8 cellular contexts compared by ENCODE assay signal in the genomic region with DNA sequence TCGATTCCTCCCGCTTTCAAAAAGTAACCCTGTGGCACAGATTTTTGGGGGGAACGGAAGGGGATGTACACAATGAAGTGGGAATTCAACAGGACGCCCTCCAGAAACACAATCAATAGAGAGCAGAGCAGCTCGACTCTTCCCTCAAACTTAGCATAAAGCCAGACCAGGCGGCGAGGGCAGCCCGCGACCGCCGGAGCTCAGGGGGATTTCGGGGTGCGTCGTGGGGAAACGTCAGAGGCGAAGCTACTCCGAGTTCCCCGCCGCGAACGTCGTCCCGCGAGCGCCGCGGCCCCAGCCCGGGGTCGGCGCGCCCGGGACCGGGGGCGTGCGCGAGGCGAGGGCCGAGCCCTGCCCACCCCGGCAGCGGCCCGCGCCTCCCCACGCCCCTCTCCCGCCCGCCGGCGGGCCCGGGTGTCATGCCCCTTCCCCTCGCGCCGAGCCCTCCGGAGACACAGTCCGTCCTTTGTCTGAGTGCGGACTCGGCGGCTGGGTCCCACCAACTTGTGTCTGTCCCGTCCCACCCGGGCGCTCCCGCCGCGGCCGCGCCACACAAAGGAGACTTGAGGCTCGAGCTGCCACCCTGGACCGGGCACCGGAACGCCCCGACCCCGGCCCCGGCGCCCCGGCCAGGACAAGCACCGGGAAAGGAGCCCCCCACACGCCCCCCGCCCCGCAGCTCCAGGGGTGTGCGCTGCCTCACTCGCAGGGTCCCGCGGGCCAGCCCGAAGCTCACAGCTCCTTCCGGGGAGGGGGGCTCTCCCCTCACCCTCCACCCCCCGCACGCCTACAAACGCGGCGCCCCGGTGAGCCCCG. TPM values are rescaled to one million over a fixed set of nuclear protein-coding genes. Genes with fewer than 3 reads are reported as not detected.
A peak's percentile ranks its signal among the peaks of the same experiment; 100 is the strongest.
DNase-seq lines count a peak whose midpoint lies in the region; ATAC-seq, FAIRE-seq and TF ChIP-seq lines count a peak whose summit lies in the region.

No MANE protein-coding gene starts in this region.

- peak overlapping the region; percentile 97 to 99 for H3K9ac ChIP-seq in K562 (ENCODE audit: insufficient read depth in 1 of 2, low read depth in 2 of 2, low read length in 2 of 2)

- H3K36me3 ChIP-seq in K562 (ENCODE audit: control insufficient read depth, insufficient read depth, low read length) = peaks cover 15% of the 10 kb centered on the region; the same call in 2 of the 3 replicates
- H3K36me3 ChIP-seq in small intestine (ENCODE audit: control insufficient read depth in 2 of 2, insufficient read depth in 2 of 2, low read length in 2 of 2) = no peaks in the 10 kb centered on the region

- peak overlapping the region; percentile 96 for H3K4me3 ChIP-seq in K562
- H3K4me3 ChIP-seq in small intestine (ENCODE audit: low read depth in 1 of 2, low read length in 2 of 2) = peak overlapping the region; percentile 96 to 97

- H3K27ac ChIP-seq in K562 (ENCODE audit: extremely low read depth, low read depth, low read length) = peak overlapping the region; percentile 98
- H3K27ac ChIP-seq in small intestine (ENCODE audit: low read depth in 1 of 2, low read length in 1 of 2) = peak overlapping the region; percentile 96 to 99

- CTCF ChIA-PET in K562 (lab: Yijun Ruan, JAX; ENCODE audit: low intra/inter-chr PET ratio) = no interaction called here

- H3K27me3 Mint-ChIP-seq in T-helper 2 cell treated with Interferon-gamma antibody and Interleukin-4, amounts not matched to agents 5 μg/mL and 100 μg/mL, for 36 hours (ENCODE audit: low read depth) = no peaks in the 10 kb centered on the region

- in situ Hi-C loops in K562 (cut with MboI) = no loop called here

- no TSS peak for BruUV-seq in K562 (replicated peaks; lab: Mats Ljungman, UMichigan)

- ATAC-seq in GM19351 (IDR thresholded peaks at IDR 0.05; ENCODE audit: unreplicated experiment) = peak; percentile 26
- ATAC-seq in HG03460 (IDR thresholded peaks at IDR 0.05; ENCODE audit: unreplicated experiment) = peak; percentile 33
- peak; percentile 11 for ATAC-seq in K562

- no peaks in the 10 kb centered on the region for H3K9me3 Mint-ChIP-seq in T-helper 2 cell treated with Interferon-gamma antibody and Interleukin-4, amounts not matched to agents 5 μg/mL and 100 μg/mL, for 36 hours

- peaks cover 19% of the 10 kb centered on the region for H3K36me3 Mint-ChIP-seq in T-helper 2 cell treated with Interferon-gamma antibody and Interleukin-4, amounts not matched to agents 5 μg/mL and 100 μg/mL, for 36 hours (ENCODE audit: low read depth)

- POLR2A ChIA-PET in K562 (lab: Yijun Ruan, JAX) = interaction anchor here (0.6 to 4.6 kb wide), 22 partner anchors 10 to 185 kb away, joined by 3 to 37 read pairs (median 4); a partner anchor contains a TSS

- TF ChIP-seq POLR2A in K562 (conservative IDR thresholded peaks at IDR 0.05) = no peak

- no peak for TF ChIP-seq CTCF in K562 (IDR thresholded peaks at IDR 0.05 in 2 of 3, conservative IDR thresholded peaks at IDR 0.05 in 1 of 3; ENCODE audit: insufficient read depth in 2 of 3, low read depth in 1 of 3, low read length in 3 of 3)

- no peaks in the 10 kb centered on the region for H3K9me1 ChIP-seq in K562 (ENCODE audit: control insufficient read depth, insufficient read depth, low read length)

- H3K27me3 ChIP-seq in K562 (ENCODE audit: control insufficient read depth in 2 of 2, insufficient read depth in 2 of 2, low read length in 2 of 2) (no peaks in the 10 kb centered on the region), small intestine (ENCODE audit: control insufficient read depth in 2 of 2, insufficient read depth in 2 of 2, low read length in 2 of 2) (no peaks in the 10 kb centered on the region)

- under 1% methylated on average over 71 of the region's 90 CpGs for WGBS in K562 (ENCODE audit: insufficient coverage, low coverage, missing lambda C conversion rate)
- WGBS in small intestine, 3 donors = 0 to 1% (median 0%) methylated on average over 44 to 90 of the region's 90 CpGs

- H3K9me3 ChIP-seq in K562 (replicated peaks; ENCODE audit: control insufficient read depth, insufficient read depth, low read depth, low read length) (no peaks in the 10 kb centered on the region), small intestine (ENCODE audit: control insufficient read depth, low read depth) (no peaks in the 10 kb centered on the region)

- H4K20me1 ChIP-seq in K562 (replicated peaks; ENCODE audit: control insufficient read depth, insufficient read depth, low read length) = peaks cover 23% of the 10 kb centered on the region

- peaks cover 31% of the 10 kb centered on the region for H3K4me1 Mint-ChIP-seq in T-helper 2 cell treated with Interferon-gamma antibody and Interleukin-4, amounts not matched to agents 5 μg/mL and 100 μg/mL, for 36 hours (ENCODE audit: low read depth)

- no peak for FAIRE-seq in K562 (lab: Jason Lieb, UNC)
- FAIRE-seq in small intestine (lab: Jason Lieb, UNC) = no peak

- no peak for TF ChIP-seq EP300 in K562 (IDR thresholded peaks at IDR 0.05; ENCODE audit: low read length)

- H3K27ac Mint-ChIP-seq in T-helper 2 cell treated with Interferon-gamma antibody and Interleukin-4, amounts not matched to agents 5 μg/mL and 100 μg/mL, for 36 hours = peak overlapping the region; percentile 95

- DNase-seq in C1 segment of cervical spinal cord (lab: John Stamatoyannopoulos, UW) = peak in 10 of 14 donors; percentile 5 to 62 (median 41)
- peak; percentile 45 for DNase-seq in T-helper 2 cell treated with Interferon-gamma antibody and Interleukin-4, amounts not matched to agents 5 μg/mL and 100 μg/mL, for 36 hours (ENCODE audit: low spot score)
- DNase-seq in K562 (ENCODE audit: extremely low read depth in 1 of 4, low spot score in 3 of 4) = peak; percentile 55 to 81 (median 68)
- DNase-seq in iPS-NIHi11 (ENCODE audit: low spot score) = peak; percentile 47
- peak; percentile 17 for DNase-seq in small intestine
- no peak for DNase-seq in occipital lobe (lab: John Stamatoyannopoulos, UW)

- H2AFZ ChIP-seq in K562 (ENCODE audit: low read depth, low read length) = 0 out of 2 replicates have a peak overlapping the region, but pooled peaks have one; percentile 11

- TF ChIP-seq RAD21 in K562 (CRISPR knock-in tag; conservative IDR thresholded peaks at IDR 0.05 in 1 of 2, IDR thresholded peaks at IDR 0.05 in 1 of 2) = no peak

- peaks cover 68% of the 10 kb centered on the region for H3K79me2 ChIP-seq in K562 (ENCODE audit: control insufficient read depth, insufficient read depth, low read length)

- H3K4me1 ChIP-seq in K562 (replicated peaks in 1 of 2; ENCODE audit: control insufficient read depth in 2 of 2, insufficient read depth in 2 of 2, low read length in 2 of 2) = peaks cover 9 to 23% of the 10 kb centered on the region in 2 experiments; a peak in 4 of 5 replicates
- H3K4me1 ChIP-seq in small intestine (ENCODE audit: control insufficient read depth in 2 of 2, insufficient read depth in 1 of 2, low read depth in 1 of 2, low read length in 1 of 2) = no peaks in the 10 kb centered on the region

- peak overlapping the region; percentile 97 for H3K4me3 Mint-ChIP-seq in T-helper 2 cell treated with Interferon-gamma antibody and Interleukin-4, amounts not matched to agents 5 μg/mL and 100 μg/mL, for 36 hours

- intact Hi-C loops in K562 (cut with micrococcal nuclease) = loop anchor here (1.0 to 5.0 kb wide), 4 partner anchors 33 to 185 kb away; a partner anchor contains a TSS

- H3K4me2 ChIP-seq in K562 (ENCODE audit: insufficient read depth, low read length) = peak overlapping the region; percentile 92

TF ChIP-seq in K562, 482 proteins besides CTCF, POLR2A, EP300 and RAD21 (continues in another document):
- TF ChIP-seq, protein P1, sequence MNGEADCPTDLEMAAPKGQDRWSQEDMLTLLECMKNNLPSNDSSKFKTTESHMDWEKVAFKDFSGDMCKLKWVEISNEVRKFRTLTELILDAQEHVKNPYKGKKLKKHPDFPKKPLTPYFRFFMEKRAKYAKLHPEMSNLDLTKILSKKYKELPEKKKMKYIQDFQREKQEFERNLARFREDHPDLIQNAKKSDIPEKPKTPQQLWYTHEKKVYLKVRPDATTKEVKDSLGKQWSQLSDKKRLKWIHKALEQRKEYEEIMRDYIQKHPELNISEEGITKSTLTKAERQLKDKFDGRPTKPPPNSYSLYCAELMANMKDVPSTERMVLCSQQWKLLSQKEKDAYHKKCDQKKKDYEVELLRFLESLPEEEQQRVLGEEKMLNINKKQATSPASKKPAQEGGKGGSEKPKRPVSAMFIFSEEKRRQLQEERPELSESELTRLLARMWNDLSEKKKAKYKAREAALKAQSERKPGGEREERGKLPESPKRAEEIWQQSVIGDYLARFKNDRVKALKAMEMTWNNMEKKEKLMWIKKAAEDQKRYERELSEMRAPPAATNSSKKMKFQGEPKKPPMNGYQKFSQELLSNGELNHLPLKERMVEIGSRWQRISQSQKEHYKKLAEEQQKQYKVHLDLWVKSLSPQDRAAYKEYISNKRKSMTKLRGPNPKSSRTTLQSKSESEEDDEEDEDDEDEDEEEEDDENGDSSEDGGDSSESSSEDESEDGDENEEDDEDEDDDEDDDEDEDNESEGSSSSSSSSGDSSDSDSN (IDR thresholded peaks at IDR 0.05; ENCODE audit: borderline replicate concordance in 1 of 2, low read depth in 2 of 2, low read length in 2 of 2) = peak; percentile 55 to 81; a peak in 3 of 4 replicates
- peak; percentile 24; the same call in 1 of the 2 replicates for TF ChIP-seq ZSCAN32 (CRISPR knock-in tag; IDR thresholded peaks at IDR 0.05)
- TF ChIP-seq PHF20 (IDR thresholded peaks at IDR 0.05; ENCODE audit: partially characterized antibody) = no peak
- TF ChIP-seq SMAD1 (IDR thresholded peaks at IDR 0.05; ENCODE audit: low read depth, low read length, partially characterized antibody) = no peak

RNA-seq across cellular contexts. Expression of a gene that starts 0.7 kb away (rescaled TPM):
- total RNA-seq in K562 (2011; cell fraction: chromatin; rRNA removed; ENCODE audit: low replicate concordance) = 140 and 431 TPM in 2 replicates
- total RNA-seq in K562 (2011; cell fraction: nucleolus; rRNA removed) = 73.7 and 105 TPM in 2 replicates
- total RNA-seq in K562 (2011; cell fraction: nucleoplasm; rRNA removed) = 141 and 150 TPM in 2 replicates
- total RNA-seq in K562 (2014; rRNA removed) (93.8 and 109 TPM in 2 replicates), K562 (2014; rRNA removed; fragmentation: Illumina TruSeq; extraction: Trizol) (98.6 and 116 TPM in 2 replicates), K562 (2015; rRNA removed; fragmentation: Illumina TruSeq; extraction: Trizol) (82.7 and 88.5 TPM in 2 replicates), K562 (2021) (109 and 118 TPM in 2 replicates), occipital lobe (28.9 TPM)
- polyA plus RNA-seq in K562 (2011; rRNA removed) (172 and 175 TPM in 2 replicates), K562 (2014; fragmentation: Illumina TruSeq; extraction: Trizol) (146 and 170 TPM in 2 replicates), K562 (2014; fragmentation: Nextera tagmentation; extraction: Ambion mirVana) (10 to 100 TPM; 48.7 to 63.0 TPM), K562 (2014; rRNA removed) (137 and 157 TPM in 2 replicates), small intestine (10 to 100 TPM in 1 of 3 donors, 1 to 10 TPM in 2; 5.4 to 16.2 (median 5.6) TPM)
- 52.3 and 86.8 TPM in 2 replicates for polyA plus RNA-seq in K562 (2011; cell fraction: cytosol; rRNA removed)
- polyA plus RNA-seq in K562 (2011; cell fraction: nucleus; rRNA removed) = 308 and 479 TPM in 2 replicates
- polyA plus RNA-seq in K562 (2012) = 96.3 and 101 TPM in 2 replicates
- polyA minus RNA-seq in K562 (2011; rRNA and poly(A)+ RNA removed) = 123 and 134 TPM in 2 replicates
- polyA minus RNA-seq in K562 (2011; cell fraction: cytosol; rRNA and poly(A)+ RNA removed) = 54.2 and 59.2 TPM in 2 replicates
- 83.7 and 175 TPM in 2 replicates for polyA minus RNA-seq in K562 (2011; cell fraction: nucleus; rRNA and poly(A)+ RNA removed)
